ENCODE assay signal across 22 cellular contexts in the genomic region with DNA sequence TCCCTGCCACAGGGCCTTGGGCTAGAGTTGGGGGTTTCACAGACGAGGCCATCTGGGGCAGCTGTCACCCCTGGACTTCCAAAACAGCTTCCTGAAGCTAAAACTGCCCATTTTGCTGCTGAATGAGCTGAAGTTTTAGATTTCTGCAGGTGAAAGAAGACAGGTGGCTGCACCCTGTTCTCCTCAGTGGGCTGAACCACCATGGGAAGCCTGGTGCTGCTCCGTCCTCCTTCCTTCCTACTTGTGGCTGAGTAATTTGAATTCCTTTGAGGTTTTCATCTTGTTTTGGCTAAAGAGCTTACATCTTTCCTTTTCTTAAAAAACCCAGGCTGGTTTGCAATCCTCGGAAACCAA. TPM values are rescaled to one million over a fixed set of nuclear protein-coding genes. Genes with fewer than 3 reads are reported as not detected.
"Had no signal": no experiment of that assay in that cellular context is flagged by ENCODE, and none has a peak within 500 bp of the region (broad histone marks: within the 10 kb centered on the region; RNA-seq: fewer than 3 reads in every experiment).

No MANE protein-coding gene starts in this region.

- H3K4me1 ChIP-seq: foreskin keratinocyte had no signal

- H3K27ac ChIP-seq: coronary artery, dorsolateral prefrontal cortex, esophagus muscularis mucosa, foreskin keratinocyte, gastroesophageal sphincter, heart left ventricle, hepatocyte, left lung, lower lobe of right lung had no signal

- H3K4me3 ChIP-seq: coronary artery, dorsolateral prefrontal cortex, esophagus muscularis mucosa, gastroesophageal sphincter, heart left ventricle, hepatocyte, left lung, lower lobe of right lung, mucosa of descending colon had no signal

- ATAC-seq: foreskin keratinocyte, gastroesophageal sphincter, heart left ventricle, left cardiac atrium, left lung, left ventricle myocardium superior, mucosa of descending colon had no signal

- DNase-seq: dermis blood vessel endothelial cell; effector CD4-positive, alpha-beta T cell; effector memory CD4-positive, alpha-beta T cell; foreskin keratinocyte; hypothalamus; mesenchymal stem cell had no signal

- H3K4me2 ChIP-seq: hepatocyte had no signal

- H2AFZ ChIP-seq: hepatocyte had no signal

- H3K9me3 ChIP-seq: esophagus muscularis mucosa, gastroesophageal sphincter, heart left ventricle, left lung, lower lobe of right lung, mucosa of descending colon had no signal

- H3K36me3 ChIP-seq: esophagus muscularis mucosa, gastroesophageal sphincter, heart left ventricle, left lung, lower lobe of right lung had no signal

RNA-seq across cellular contexts. Expression of gene NKD2, which starts 5.3 kb away (rescaled TPM):
- total RNA-seq: endothelial cell of umbilical vein, epithelial cell of proximal tubule, myocyte had no signal
- polyA plus RNA-seq: fibroblast of lung, foreskin keratinocyte, keratinocyte had no signal
